ENCODE assay signal across 18 cellular contexts in genomic region chr1:77990629-77991204, GRCh38. TPM values are rescaled to one million over a fixed set of nuclear protein-coding genes. Genes with fewer than 3 reads are reported as not detected.
"Had no signal": no experiment of that assay in that cellular context is flagged by ENCODE, and none has a peak within 500 bp of the region (broad histone marks: within the 10 kb centered on the region; RNA-seq: fewer than 3 reads in every experiment).

No MANE protein-coding gene starts in this region.

- H3K36me3 ChIP-seq: suprapubic skin, thyroid gland had no signal

- H3K27ac Mint-ChIP-seq: natural killer cell, type B pancreatic cell had no signal

- ATAC-seq: gastrocnemius medialis; heart right ventricle; left lobe of liver; natural killer cell; stimulated activated naive CD8-positive, alpha-beta T cell treated with anti-CD3 and anti-CD28 coated beads, Interleukin-15, Interleukin-2, amounts not matched to agents 100 U/mL and 50 U/mL, for 24 hours had no signal

- H3K4me1 ChIP-seq: suprapubic skin, thyroid gland had no signal

- DNase-seq: effector memory CD4-positive, alpha-beta T cell; gastrocnemius medialis; heart right ventricle; hypothalamus; kidney glomerular epithelial cell; mammary epithelial cell; natural killer cell; posterior cingulate gyrus; sigmoid colon; stimulated activated CD4-positive, alpha-beta T cell treated with anti-CD3 and anti-CD28 coated beads, Interleukin-12 subunit alpha, Interleukin-12 subunit beta, amount 100 ng/mL, for 4 hours; stimulated activated naive CD8-positive, alpha-beta T cell treated with anti-CD3 and anti-CD28 coated beads, Interleukin-15, Interleukin-2, amounts not matched to agents 100 U/mL and 50 U/mL, for 24 hours; thyroid gland had no signal

- H3K9me3 Mint-ChIP-seq: natural killer cell, neural crest cell, type B pancreatic cell had no signal

- H3K36me3 Mint-ChIP-seq: natural killer cell had no signal

- H3K4me3 Mint-ChIP-seq: natural killer cell, neural crest cell, type B pancreatic cell had no signal

- H3K9me3 ChIP-seq: esophagus muscularis mucosa, gastrocnemius medialis, heart right ventricle, sigmoid colon, suprapubic skin, thyroid gland had no signal

- H3K4me3 ChIP-seq: esophagus muscularis mucosa, gastrocnemius medialis, heart right ventricle, sigmoid colon, skin epidermis, suprapubic skin, thyroid gland had no signal

- H3K27me3 Mint-ChIP-seq: type B pancreatic cell had no signal

- H3K4me1 Mint-ChIP-seq: neural crest cell had no signal

RNA-seq across cellular contexts. Expression of gene GIPC2, which starts 55.0 kb away (rescaled TPM):
- total RNA-seq: natural killer cell, neural crest cell had no signal
